10 cellular contexts compared by ENCODE assay signal in genomic region chr13:110126391-110126961, GRCh38.
A peak's percentile ranks its signal among the peaks of the same experiment; 100 is the strongest.
DNase-seq lines count a peak whose midpoint lies in the region; ATAC-seq and TF ChIP-seq lines count a peak whose summit lies in the region.
"Had no signal": no experiment of that assay in that cellular context is flagged by ENCODE, and none has a peak within 500 bp of the region (broad histone marks: within the 10 kb centered on the region; RNA-seq: fewer than 3 reads in every experiment).

No MANE protein-coding gene starts in this region.

- intact Hi-C loops in mammary epithelial cell (cut with micrococcal nuclease): no loop called here
- intact Hi-C loops in tibial artery (cut with DNase I; ENCODE audit: low total_unique reads): no loop called here

- H3K27ac ChIP-seq in mammary epithelial cell (ENCODE audit: insufficient read depth, low read depth, low read length): peak overlapping the region; percentile 88
- peak overlapping the region; percentile 52 for H3K27ac ChIP-seq in layer of hippocampus (ENCODE audit: low read depth, low read length)
- H3K27ac ChIP-seq in tibial artery: peak overlapping the region; percentile 69 to 75
- H3K27ac ChIP-seq: neutrophil had no signal

- H3K9me3 ChIP-seq in mammary epithelial cell (replicated peaks; ENCODE audit: insufficient read depth, low read length): no peaks in the 10 kb centered on the region
- H3K9me3 ChIP-seq in tibial artery: no peaks in the 10 kb centered on the region
- H3K9me3 ChIP-seq: neutrophil had no signal

- TSS peak; percentile 34 for BruUV-seq in mammary epithelial cell (replicated peaks; lab: Mats Ljungman, UMichigan)

- TF ChIP-seq CTCF in mammary epithelial cell (conservative IDR thresholded peaks at IDR 0.05 in 1 of 2, IDR thresholded peaks at IDR 0.05 in 1 of 2; ENCODE audit: extremely low read depth in 1 of 2, insufficient read depth in 1 of 2, low read depth in 1 of 2, low read length in 2 of 2): no peak
- TF ChIP-seq CTCF in tibial artery (IDR thresholded peaks at IDR 0.05): no peak

- ATAC-seq in stimulated activated naive B cell treated with anti-CD40 and anti-IgM and Interleukin-4, amounts not matched to agents 10 μg/mL and 1 μg/mL and 100 μg/mL, for 72 hours (replicated peaks): no peak
- ATAC-seq in HG02885 (IDR thresholded peaks at IDR 0.05; ENCODE audit: poor library complexity, unreplicated experiment): no peak
- ATAC-seq: Panc1 had no signal

- under 1% methylated on average over 12 of the region's 12 CpGs for WGBS in mammary epithelial cell (ENCODE audit: low coverage, missing lambda C conversion rate)

- H2AFZ ChIP-seq in mammary epithelial cell (ENCODE audit: low read depth, low read length): peak overlapping the region; percentile 82

- no peaks in the 10 kb centered on the region for H3K27me3 ChIP-seq in mammary epithelial cell (ENCODE audit: insufficient read depth, low read length)
- H3K27me3 ChIP-seq in layer of hippocampus (ENCODE audit: control insufficient read depth, insufficient read depth, low read length): peaks cover 2% of the 10 kb centered on the region
- no peaks in the 10 kb centered on the region for H3K27me3 ChIP-seq in tibial artery

- peaks cover 55% of the 10 kb centered on the region for H3K4me1 ChIP-seq in mammary epithelial cell (ENCODE audit: insufficient read depth, low read length)
- peaks cover 0 to 32% (median 19%) of the 10 kb centered on the region in 4 donors for H3K4me1 ChIP-seq in tibial artery

- H3K27ac Mint-ChIP-seq in stimulated activated naive B cell treated with anti-CD40 and anti-IgM and Interleukin-4, amounts not matched to agents 10 μg/mL and 1 μg/mL and 100 μg/mL, for 72 hours: no peak overlapping the region

- DNase-seq in M059J (ENCODE audit: low read depth) (peak; percentile 96), mammary epithelial cell (peak; percentile 94), tibial artery (peak in 1 of 2 donors; percentile 50), NCI-H748 treated with DMSO at 0.1 percent for 48 hours (lab: John Stamatoyannopoulos, UW) (no peak), HuH-7 (ENCODE audit: low spot score) (no peak)
- DNase-seq in stimulated activated naive B cell treated with anti-CD40 and anti-IgM and Interleukin-4, amounts not matched to agents 10 μg/mL and 1 μg/mL and 100 μg/mL, for 72 hours: no peak

- peak overlapping the region; percentile 57 for H3K9ac ChIP-seq in mammary epithelial cell (ENCODE audit: insufficient read depth, low read length)

- H3K36me3 ChIP-seq in mammary epithelial cell (ENCODE audit: insufficient read depth, low read length): no peaks in the 10 kb centered on the region
- no peaks in the 10 kb centered on the region for H3K36me3 ChIP-seq in tibial artery
- H3K36me3 ChIP-seq: neutrophil had no signal

- H3K4me2 ChIP-seq in mammary epithelial cell (ENCODE audit: insufficient read depth, low read depth, low read length): peak overlapping the region; percentile 81

- no peaks in the 10 kb centered on the region for H4K20me1 ChIP-seq in mammary epithelial cell (ENCODE audit: insufficient read depth, low read length)

- H3K4me3 ChIP-seq in mammary epithelial cell (replicated peaks in 1 of 3; ENCODE audit: insufficient read depth in 1 of 3, low read depth in 2 of 3, low read length in 3 of 3) (no peak overlapping the region), tibial artery (peak overlapping the region; percentile 11 to 21)

- CTCF ChIA-PET in mammary epithelial cell (lab: Charles Lee; ENCODE audit: low non-redundant PET): no interaction called here

- peaks cover 23 to 45% of the 10 kb centered on the region in 2 donors for H3K27me3 Mint-ChIP-seq in stimulated activated naive B cell treated with anti-CD40 and anti-IgM and Interleukin-4, amounts not matched to agents 10 μg/mL and 1 μg/mL and 100 μg/mL, for 72 hours

- H3K9me3 Mint-ChIP-seq in stimulated activated naive B cell treated with anti-CD40 and anti-IgM and Interleukin-4, amounts not matched to agents 10 μg/mL and 1 μg/mL and 100 μg/mL, for 72 hours: peaks cover 0 to 1% of the 10 kb centered on the region in 2 donors

- no peak overlapping the region for H3K4me3 Mint-ChIP-seq in stimulated activated naive B cell treated with anti-CD40 and anti-IgM and Interleukin-4, amounts not matched to agents 10 μg/mL and 1 μg/mL and 100 μg/mL, for 72 hours

- dilution Hi-C loops in mammary epithelial cell (cut with HindIII; ENCODE audit: low sequenced_read_pairs): no loop called here

- no peaks in the 10 kb centered on the region for H3K79me2 ChIP-seq in mammary epithelial cell (ENCODE audit: insufficient read depth, low read length)

- H3K36me3 Mint-ChIP-seq in stimulated activated naive B cell treated with anti-CD40 and anti-IgM and Interleukin-4, amounts not matched to agents 10 μg/mL and 1 μg/mL and 100 μg/mL, for 72 hours: no peaks in the 10 kb centered on the region

- H3K4me1 Mint-ChIP-seq in stimulated activated naive B cell treated with anti-CD40 and anti-IgM and Interleukin-4, amounts not matched to agents 10 μg/mL and 1 μg/mL and 100 μg/mL, for 72 hours: peaks cover 4 to 20% of the 10 kb centered on the region in 2 donors

- in situ Hi-C loops in mammary epithelial cell (cut with MboI; ENCODE audit: low sequenced_read_pairs in 2 of 2): no loop called here

Comparison
In these comparisons a context has a peak if more than half of its experiments do, and no peak if none do; other contexts are left out.
1. DNase-seq: peak in M059J (single experiment) and mammary epithelial cell (single experiment); none in NCI-H748 treated with DMSO at 0.1 percent for 48 hours (single experiment), HuH-7 (single experiment) and stimulated activated naive B cell treated with anti-CD40 and anti-IgM and Interleukin-4, amounts not matched to agents 10 μg/mL and 1 μg/mL and 100 μg/mL, for 72 hours (single experiment).
2. H3K4me3 ChIP-seq: peak in tibial artery (2 of 2); none in mammary epithelial cell (0 of 3).
3. Peak in every context shown above with its lines, with median percentiles within 50 percentile points of each other: H3K27ac ChIP-seq.